8 cellular contexts compared by ENCODE assay signal in genomic region chr19:43534811-43535761, GRCh38. TPM values are rescaled to one million over a fixed set of nuclear protein-coding genes. Genes with fewer than 3 reads are reported as not detected.
DNase-seq lines count a peak whose midpoint lies in the region; ATAC-seq and TF ChIP-seq lines count a peak whose summit lies in the region.

No MANE protein-coding gene starts in this region.

- peaks cover 0 to 6% of the 10 kb centered on the region in 2 donors for H3K4me1 ChIP-seq in lung (ENCODE audit: control insufficient read depth in 2 of 2, insufficient read depth in 2 of 2, low read length in 2 of 2)

- no peak overlapping the region for H3K4me3 ChIP-seq in GM12864 (ENCODE audit: low read depth, low read length)
- H3K4me3 ChIP-seq in lung, result no peak overlapping the region

- DNase-seq in GM12864 (ENCODE audit: low read depth), result no peak
- DNase-seq in T-helper 17 cell, result no peak
- peak; percentile 43 to 75 for DNase-seq in dermis microvascular lymphatic vessel endothelial cell (ENCODE audit: low read depth in 2 of 2)
- peak; percentile 60 for DNase-seq in lung (ENCODE audit: low spot score)
- DNase-seq in stimulated activated naive CD8-positive, alpha-beta T cell treated with anti-CD3 and anti-CD28 coated beads, Interleukin-15, amount 100 ng/mL, for 72 hours, result peak in 1 of 2 donors; percentile 28
- DNase-seq in SW480 (ENCODE audit: low spot score), result no peak
- DNase-seq in OCI-M2 (lab: John Stamatoyannopoulos, UW; ENCODE audit: unreplicated experiment), result no peak

- H3K27ac ChIP-seq in 22Rv1 (peak overlapping the region; percentile 97), lung (ENCODE audit: low read depth in 1 of 2, low read length in 1 of 2) (peak overlapping the region in 1 of 2 donors; percentile 18)

- no peaks in the 10 kb centered on the region for H3K27me3 ChIP-seq in lung (ENCODE audit: control insufficient read depth, insufficient read depth)

- no peak for ATAC-seq in T-helper 17 cell
- ATAC-seq in lung (ENCODE audit: insufficient read depth, low FRiP score), result no peak
- ATAC-seq in stimulated activated naive CD8-positive, alpha-beta T cell treated with anti-CD3 and anti-CD28 coated beads, Interleukin-15, amount 100 ng/mL, for 72 hours, result no peak

- H3K36me3 Mint-ChIP-seq in T-helper 17 cell (ENCODE audit: low read depth), result peaks cover 4% of the 10 kb centered on the region

- H3K4me3 Mint-ChIP-seq in T-helper 17 cell, result no peak overlapping the region
- peak overlapping the region in 1 of 2 donors; percentile 10 for H3K4me3 Mint-ChIP-seq in stimulated activated naive CD8-positive, alpha-beta T cell treated with anti-CD3 and anti-CD28 coated beads, Interleukin-15, amount 100 ng/mL, for 72 hours

- peak overlapping the region; percentile 41 for H3K27ac Mint-ChIP-seq in T-helper 17 cell
- H3K27ac Mint-ChIP-seq in stimulated activated naive CD8-positive, alpha-beta T cell treated with anti-CD3 and anti-CD28 coated beads, Interleukin-15, amount 100 ng/mL, for 72 hours, result peak overlapping the region; percentile 10 to 56

- 69 to 71% methylated on average over 56 to 62 of the region's 62 CpGs for WGBS in lung, 2 donors

- H3K9me3 Mint-ChIP-seq in stimulated activated naive CD8-positive, alpha-beta T cell treated with anti-CD3 and anti-CD28 coated beads, Interleukin-15, amount 100 ng/mL, for 72 hours, result peaks cover 6 to 13% of the 10 kb centered on the region in 2 donors

- no peaks in the 10 kb centered on the region for H3K9me3 ChIP-seq in T-helper 17 cell (ENCODE audit: control insufficient read depth, low read length, poor library complexity, severe bottlenecking)
- no peaks in the 10 kb centered on the region for H3K9me3 ChIP-seq in lung (ENCODE audit: control insufficient read depth in 2 of 2, insufficient read depth in 1 of 2, low read length in 1 of 2)

- H3K36me3 ChIP-seq in lung (ENCODE audit: control insufficient read depth in 2 of 2, insufficient read depth in 2 of 2, low read length in 2 of 2), result peaks cover 3% of the 10 kb centered on the region in 2 donors

- TF ChIP-seq CTCF in 22Rv1 (IDR thresholded peaks at IDR 0.05) (peak; percentile 54), GM12864 (IDR thresholded peaks at IDR 0.05; ENCODE audit: low read depth, low read length, missing control alignments) (peak; percentile 54), lung (IDR thresholded peaks at IDR 0.05; ENCODE audit: control extremely low read depth, extremely low read depth) (peak; percentile 44)

- no peaks in the 10 kb centered on the region for H3K27me3 Mint-ChIP-seq in T-helper 17 cell
- H3K27me3 Mint-ChIP-seq in stimulated activated naive CD8-positive, alpha-beta T cell treated with anti-CD3 and anti-CD28 coated beads, Interleukin-15, amount 100 ng/mL, for 72 hours, result no peaks in the 10 kb centered on the region

- peaks cover 16% of the 10 kb centered on the region for H3K4me1 Mint-ChIP-seq in T-helper 17 cell
- peaks cover 30% of the 10 kb centered on the region for H3K4me1 Mint-ChIP-seq in stimulated activated naive CD8-positive, alpha-beta T cell treated with anti-CD3 and anti-CD28 coated beads, Interleukin-15, amount 100 ng/mL, for 72 hours

RNA-seq across cellular contexts. Expression of gene ZNF575, which starts 2.1 kb away (rescaled TPM):
- total RNA-seq in T-helper 17 cell, result 1 to 10 TPM; 4.0 to 4.3 TPM
- under 0.01 and 0.13 TPM in 2 replicates for total RNA-seq in dermis microvascular lymphatic vessel endothelial cell
- 1 to 10 TPM in 1 of 2 donors, under 1 TPM in 1; 0.65 to 2.3 TPM for total RNA-seq in lung
- under 1 TPM; 0.48 to 0.65 TPM for polyA plus RNA-seq in lung

RNA-seq across cellular contexts. Expression of gene ETHE1, which starts 8.1 kb away (rescaled TPM):
- 10 to 100 TPM; 21.0 to 30.3 TPM for total RNA-seq in T-helper 17 cell
- total RNA-seq in dermis microvascular lymphatic vessel endothelial cell, result 85.6 and 187 TPM in 2 replicates
- total RNA-seq in lung, result 10 to 100 TPM; 15.0 to 49.3 TPM
- polyA plus RNA-seq in lung, result 10 to 100 TPM; 25.7 to 76.9 TPM

RNA-seq across cellular contexts. Expression of gene PHLDB3, which starts 30.5 kb away (rescaled TPM):
- 10 to 100 TPM; 24.2 to 40.5 TPM for total RNA-seq in T-helper 17 cell
- 23.9 and 53.2 TPM in 2 replicates for total RNA-seq in dermis microvascular lymphatic vessel endothelial cell
- 10 to 100 TPM in 1 of 2 donors, 1 to 10 TPM in 1; 9.8 to 23.4 TPM for total RNA-seq in lung
- 1 to 10 TPM; 5.8 to 6.0 TPM for polyA plus RNA-seq in lung

RNA-seq across cellular contexts. Expression of gene XRCC1, which starts 40.2 kb away (rescaled TPM):
- total RNA-seq in T-helper 17 cell (10 to 100 TPM; 37.9 to 38.9 TPM), dermis microvascular lymphatic vessel endothelial cell (13.6 and 17.1 TPM in 2 replicates), lung (10 to 100 TPM; 26.5 to 32.2 TPM)
- polyA plus RNA-seq in lung, result 10 to 100 TPM; 15.4 to 22.4 TPM

RNA-seq across cellular contexts. Expression of gene PINLYP, which starts 40.5 kb away (rescaled TPM):
- 1 to 10 TPM in 1 of 2 donors, under 1 TPM in 1; 0.52 to 1.5 TPM for total RNA-seq in T-helper 17 cell
- total RNA-seq in dermis microvascular lymphatic vessel endothelial cell, result 4.2 and 4.5 TPM in 2 replicates
- total RNA-seq in lung, result 1 to 10 TPM; 6.1 to 8.9 TPM
- 10 to 100 TPM in 1 of 2 donors, 1 to 10 TPM in 1; 7.9 to 14.2 TPM for polyA plus RNA-seq in lung

Comparison
In these comparisons a context has a peak if more than half of its experiments do, and no peak if none do; other contexts are left out.
1. DNase-seq: peak in dermis microvascular lymphatic vessel endothelial cell (2 of 2) and lung (single experiment); none in GM12864 (single experiment), T-helper 17 cell (0 of 3), SW480 (single experiment) and OCI-M2 (single experiment).
2. Peak in every context shown above with its lines, with median percentiles within 50 percentile points of each other: CTCF ChIP-seq.